Comparison of ENCODE assay signal across 15 cellular contexts in genomic region chr17:55584055-55584685, GRCh38.
DNase-seq lines count a peak whose midpoint lies in the region.
"Had no signal": no experiment of that assay in that cellular context is flagged by ENCODE, and none has a peak within 500 bp of the region (broad histone marks: within the 10 kb centered on the region; RNA-seq: fewer than 3 reads in every experiment).

No MANE protein-coding gene starts in this region.

- DNase-seq in EL, result peak; percentile 38
- DNase-seq in NOMO-1 treated with dmso at 0.1 percent for 144 hours (lab: John Stamatoyannopoulos, UW; ENCODE audit: unreplicated experiment), result peak; percentile 60
- DNase-seq in dermis microvascular lymphatic vessel endothelial cell (ENCODE audit: low read depth in 2 of 2), result peak; percentile 63 to 82
- peak; percentile 64 to 90 for DNase-seq in lung microvascular endothelial cell (ENCODE audit: low read depth in 2 of 2)
- DNase-seq in KBM-7, result no peak
- DNase-seq in NCI-H1092 (lab: John Stamatoyannopoulos, UW), result no peak
- DNase-seq in GM19238 (ENCODE audit: insufficient read length, low spot score), result no peak
- DNase-seq in inferior parietal cortex (ENCODE audit: extremely low spot score), result no peak
- DNase-seq: activated CD4-positive, alpha-beta T cell treated with anti-CD3 and anti-CD28 coated beads, Interleukin-2, amount 50 U/mL, for 1 hour; CD4-positive, CD25-positive, alpha-beta regulatory T cell; immature natural killer cell; KG1; natural killer cell; OCI-M1; T-helper 2 cell had no signal

- in situ Hi-C loops in KBM-7 (cut with MboI; ENCODE audit: low pct_unique_long_range_greater_than_20kb, low sequenced_read_pairs), result no loop called here

Comparison
In these comparisons a context has a peak if more than half of its experiments do, and no peak if none do; other contexts are left out.
1. DNase-seq: peak in EL (single experiment), NOMO-1 treated with dmso at 0.1 percent for 144 hours (single experiment), dermis microvascular lymphatic vessel endothelial cell (2 of 2) and lung microvascular endothelial cell (2 of 2); none in KBM-7 (single experiment), NCI-H1092 (single experiment), GM19238 (single experiment) and inferior parietal cortex (single experiment).